In the genomic region with DNA sequence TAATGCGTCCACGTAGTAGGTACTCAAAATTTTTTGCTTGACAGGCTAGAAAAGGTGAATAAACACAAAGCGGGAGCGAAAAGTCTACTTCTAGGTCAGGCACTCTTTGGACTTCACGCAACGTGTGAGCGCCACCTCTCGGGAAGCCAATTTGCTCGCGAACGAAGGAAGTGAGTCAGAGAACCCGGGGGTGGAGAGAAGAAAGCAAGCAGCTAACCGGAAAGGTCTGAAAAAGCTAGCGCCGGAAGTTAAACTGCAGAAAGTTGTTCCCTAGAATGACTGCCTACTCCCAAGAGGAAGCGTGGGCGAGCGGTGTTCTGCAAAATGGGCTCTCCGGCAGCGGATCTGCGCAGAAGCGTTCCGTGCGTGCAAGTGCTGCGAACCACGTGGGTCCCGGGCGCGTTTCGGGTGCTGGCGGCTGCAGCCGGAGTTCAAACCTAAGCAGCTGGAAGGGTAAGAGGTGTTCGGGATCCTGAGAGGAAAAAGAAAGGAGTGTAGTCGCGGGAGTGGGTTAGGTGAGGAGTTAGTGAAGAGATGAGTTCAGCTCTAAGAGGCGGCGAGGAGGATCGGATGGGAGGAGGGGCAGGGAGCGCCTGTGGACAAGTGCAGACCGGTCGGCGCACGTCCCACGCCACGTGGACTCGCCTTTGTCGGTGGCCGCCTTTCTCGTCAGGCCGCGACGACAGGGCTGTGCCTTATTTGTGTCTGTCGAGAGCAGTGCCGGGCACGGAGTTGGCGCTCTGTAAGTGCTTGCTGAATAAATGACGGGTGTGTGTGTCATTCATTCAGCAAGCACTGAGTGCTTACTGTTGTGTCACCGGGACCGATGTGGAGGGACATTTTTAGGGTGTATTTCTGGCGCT, we compare ENCODE assay signal across 1 cellular context.
TF ChIP-seq lines count a peak whose summit lies in the region.

NME1 (plus strand) TSS at position 350 of the 863 bp plus-strand sequence. CDS start 2,096 bp downstream, outside the sequence.

TF ChIP-seq in K562, 482 proteins besides CTCF, POLR2A, EP300 and RAD21 (continued from another document and continues in another):
- peak; percentile 96 for TF ChIP-seq E2F8 (IDR thresholded peaks at IDR 0.05; ENCODE audit: low read depth, partially characterized antibody)
- TF ChIP-seq, protein P1, sequence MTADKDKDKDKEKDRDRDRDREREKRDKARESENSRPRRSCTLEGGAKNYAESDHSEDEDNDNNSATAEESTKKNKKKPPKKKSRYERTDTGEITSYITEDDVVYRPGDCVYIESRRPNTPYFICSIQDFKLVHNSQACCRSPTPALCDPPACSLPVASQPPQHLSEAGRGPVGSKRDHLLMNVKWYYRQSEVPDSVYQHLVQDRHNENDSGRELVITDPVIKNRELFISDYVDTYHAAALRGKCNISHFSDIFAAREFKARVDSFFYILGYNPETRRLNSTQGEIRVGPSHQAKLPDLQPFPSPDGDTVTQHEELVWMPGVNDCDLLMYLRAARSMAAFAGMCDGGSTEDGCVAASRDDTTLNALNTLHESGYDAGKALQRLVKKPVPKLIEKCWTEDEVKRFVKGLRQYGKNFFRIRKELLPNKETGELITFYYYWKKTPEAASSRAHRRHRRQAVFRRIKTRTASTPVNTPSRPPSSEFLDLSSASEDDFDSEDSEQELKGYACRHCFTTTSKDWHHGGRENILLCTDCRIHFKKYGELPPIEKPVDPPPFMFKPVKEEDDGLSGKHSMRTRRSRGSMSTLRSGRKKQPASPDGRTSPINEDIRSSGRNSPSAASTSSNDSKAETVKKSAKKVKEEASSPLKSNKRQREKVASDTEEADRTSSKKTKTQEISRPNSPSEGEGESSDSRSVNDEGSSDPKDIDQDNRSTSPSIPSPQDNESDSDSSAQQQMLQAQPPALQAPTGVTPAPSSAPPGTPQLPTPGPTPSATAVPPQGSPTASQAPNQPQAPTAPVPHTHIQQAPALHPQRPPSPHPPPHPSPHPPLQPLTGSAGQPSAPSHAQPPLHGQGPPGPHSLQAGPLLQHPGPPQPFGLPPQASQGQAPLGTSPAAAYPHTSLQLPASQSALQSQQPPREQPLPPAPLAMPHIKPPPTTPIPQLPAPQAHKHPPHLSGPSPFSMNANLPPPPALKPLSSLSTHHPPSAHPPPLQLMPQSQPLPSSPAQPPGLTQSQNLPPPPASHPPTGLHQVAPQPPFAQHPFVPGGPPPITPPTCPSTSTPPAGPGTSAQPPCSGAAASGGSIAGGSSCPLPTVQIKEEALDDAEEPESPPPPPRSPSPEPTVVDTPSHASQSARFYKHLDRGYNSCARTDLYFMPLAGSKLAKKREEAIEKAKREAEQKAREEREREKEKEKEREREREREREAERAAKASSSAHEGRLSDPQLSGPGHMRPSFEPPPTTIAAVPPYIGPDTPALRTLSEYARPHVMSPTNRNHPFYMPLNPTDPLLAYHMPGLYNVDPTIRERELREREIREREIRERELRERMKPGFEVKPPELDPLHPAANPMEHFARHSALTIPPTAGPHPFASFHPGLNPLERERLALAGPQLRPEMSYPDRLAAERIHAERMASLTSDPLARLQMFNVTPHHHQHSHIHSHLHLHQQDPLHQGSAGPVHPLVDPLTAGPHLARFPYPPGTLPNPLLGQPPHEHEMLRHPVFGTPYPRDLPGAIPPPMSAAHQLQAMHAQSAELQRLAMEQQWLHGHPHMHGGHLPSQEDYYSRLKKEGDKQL (CRISPR knock-in tag; IDR thresholded peaks at IDR 0.05; ENCODE audit: borderline replicate concordance): 0 out of 2 replicates have a peak, but pooled peaks have one; percentile 80
- TF ChIP-seq ZBTB26 (CRISPR knock-in tag; IDR thresholded peaks at IDR 0.05): peak; percentile 65; the same call in 1 of the 2 replicates
- no peak for TF ChIP-seq SAFB2 (IDR thresholded peaks at IDR 0.05; ENCODE audit: borderline replicate concordance, low read depth, low read length, severe bottlenecking)
- no peak for TF ChIP-seq ZNF583 (CRISPR knock-in tag; IDR thresholded peaks at IDR 0.05)
- peak; percentile 98 for TF ChIP-seq MXI1 (IDR thresholded peaks at IDR 0.05; ENCODE audit: low read depth, low read length)
- TF ChIP-seq, protein P2, sequence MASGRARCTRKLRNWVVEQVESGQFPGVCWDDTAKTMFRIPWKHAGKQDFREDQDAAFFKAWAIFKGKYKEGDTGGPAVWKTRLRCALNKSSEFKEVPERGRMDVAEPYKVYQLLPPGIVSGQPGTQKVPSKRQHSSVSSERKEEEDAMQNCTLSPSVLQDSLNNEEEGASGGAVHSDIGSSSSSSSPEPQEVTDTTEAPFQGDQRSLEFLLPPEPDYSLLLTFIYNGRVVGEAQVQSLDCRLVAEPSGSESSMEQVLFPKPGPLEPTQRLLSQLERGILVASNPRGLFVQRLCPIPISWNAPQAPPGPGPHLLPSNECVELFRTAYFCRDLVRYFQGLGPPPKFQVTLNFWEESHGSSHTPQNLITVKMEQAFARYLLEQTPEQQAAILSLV (tag; IDR thresholded peaks at IDR 0.05): no peak
- TF ChIP-seq, protein P3, sequence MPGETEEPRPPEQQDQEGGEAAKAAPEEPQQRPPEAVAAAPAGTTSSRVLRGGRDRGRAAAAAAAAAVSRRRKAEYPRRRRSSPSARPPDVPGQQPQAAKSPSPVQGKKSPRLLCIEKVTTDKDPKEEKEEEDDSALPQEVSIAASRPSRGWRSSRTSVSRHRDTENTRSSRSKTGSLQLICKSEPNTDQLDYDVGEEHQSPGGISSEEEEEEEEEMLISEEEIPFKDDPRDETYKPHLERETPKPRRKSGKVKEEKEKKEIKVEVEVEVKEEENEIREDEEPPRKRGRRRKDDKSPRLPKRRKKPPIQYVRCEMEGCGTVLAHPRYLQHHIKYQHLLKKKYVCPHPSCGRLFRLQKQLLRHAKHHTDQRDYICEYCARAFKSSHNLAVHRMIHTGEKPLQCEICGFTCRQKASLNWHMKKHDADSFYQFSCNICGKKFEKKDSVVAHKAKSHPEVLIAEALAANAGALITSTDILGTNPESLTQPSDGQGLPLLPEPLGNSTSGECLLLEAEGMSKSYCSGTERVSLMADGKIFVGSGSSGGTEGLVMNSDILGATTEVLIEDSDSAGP (CRISPR knock-in tag; IDR thresholded peaks at IDR 0.05): peak; percentile 74; the same call in 1 of the 2 replicates
- TF ChIP-seq, protein P4, sequence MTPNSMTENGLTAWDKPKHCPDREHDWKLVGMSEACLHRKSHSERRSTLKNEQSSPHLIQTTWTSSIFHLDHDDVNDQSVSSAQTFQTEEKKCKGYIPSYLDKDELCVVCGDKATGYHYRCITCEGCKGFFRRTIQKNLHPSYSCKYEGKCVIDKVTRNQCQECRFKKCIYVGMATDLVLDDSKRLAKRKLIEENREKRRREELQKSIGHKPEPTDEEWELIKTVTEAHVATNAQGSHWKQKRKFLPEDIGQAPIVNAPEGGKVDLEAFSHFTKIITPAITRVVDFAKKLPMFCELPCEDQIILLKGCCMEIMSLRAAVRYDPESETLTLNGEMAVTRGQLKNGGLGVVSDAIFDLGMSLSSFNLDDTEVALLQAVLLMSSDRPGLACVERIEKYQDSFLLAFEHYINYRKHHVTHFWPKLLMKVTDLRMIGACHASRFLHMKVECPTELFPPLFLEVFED (CRISPR knock-in tag; conservative IDR thresholded peaks at IDR 0.05): peak; percentile 76; the same call in 1 of the 2 replicates
- TF ChIP-seq CGGBP1 (CRISPR knock-in tag; IDR thresholded peaks at IDR 0.05): peak; percentile 91; the same call in 1 of the 2 replicates
- TF ChIP-seq POLR2AphosphoS2 (IDR thresholded peaks at IDR 0.05; ENCODE audit: low read length): no peak
- TF ChIP-seq MLX (CRISPR knock-in tag; conservative IDR thresholded peaks at IDR 0.05): no peak; a peak in 1 of 4 replicates
- TF ChIP-seq PATZ1 (CRISPR knock-in tag; IDR thresholded peaks at IDR 0.05; ENCODE audit: borderline replicate concordance): peak; percentile 35; the same call in 1 of the 2 replicates
- TF ChIP-seq ZNF280B (CRISPR knock-in tag; IDR thresholded peaks at IDR 0.05): no peak
- TF ChIP-seq SUPT5H (IDR thresholded peaks at IDR 0.05): peak; percentile 94
- TF ChIP-seq HSF4 (CRISPR knock-in tag; IDR thresholded peaks at IDR 0.05; ENCODE audit: borderline replicate concordance): no peak
- TF ChIP-seq, protein P5, sequence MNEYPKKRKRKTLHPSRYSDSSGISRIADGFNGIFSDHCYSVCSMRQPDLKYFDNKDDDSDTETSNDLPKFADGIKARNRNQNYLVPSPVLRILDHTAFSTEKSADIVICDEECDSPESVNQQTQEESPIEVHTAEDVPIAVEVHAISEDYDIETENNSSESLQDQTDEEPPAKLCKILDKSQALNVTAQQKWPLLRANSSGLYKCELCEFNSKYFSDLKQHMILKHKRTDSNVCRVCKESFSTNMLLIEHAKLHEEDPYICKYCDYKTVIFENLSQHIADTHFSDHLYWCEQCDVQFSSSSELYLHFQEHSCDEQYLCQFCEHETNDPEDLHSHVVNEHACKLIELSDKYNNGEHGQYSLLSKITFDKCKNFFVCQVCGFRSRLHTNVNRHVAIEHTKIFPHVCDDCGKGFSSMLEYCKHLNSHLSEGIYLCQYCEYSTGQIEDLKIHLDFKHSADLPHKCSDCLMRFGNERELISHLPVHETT (CRISPR knock-in tag; conservative IDR thresholded peaks at IDR 0.05 in 1 of 2, IDR thresholded peaks at IDR 0.05 in 1 of 2): peak in 1 of 2 experiments; percentile 96; a peak in 2 of 4 replicates
- no peak for TF ChIP-seq ZNF444 (CRISPR knock-in tag; IDR thresholded peaks at IDR 0.05)
- no peak for TF ChIP-seq SP2 (IDR thresholded peaks at IDR 0.05; ENCODE audit: extremely low read depth, low read depth, low read length, poor library complexity, severe bottlenecking)
- peak; percentile 99 for TF ChIP-seq FOXK1 (CRISPR knock-in tag; IDR thresholded peaks at IDR 0.05; ENCODE audit: borderline replicate concordance)
- TF ChIP-seq FOXO4 (CRISPR knock-in tag; IDR thresholded peaks at IDR 0.05): no peak
- no peak for TF ChIP-seq ZNF561 (CRISPR knock-in tag; conservative IDR thresholded peaks at IDR 0.05)
- peak; percentile 81 for TF ChIP-seq MBD2 (IDR thresholded peaks at IDR 0.05; ENCODE audit: borderline replicate concordance, low read depth)
- no peak for TF ChIP-seq PHTF2 (CRISPR knock-in tag; IDR thresholded peaks at IDR 0.05)
